ENCODE assay signal across 1 cellular context in the genomic region with DNA sequence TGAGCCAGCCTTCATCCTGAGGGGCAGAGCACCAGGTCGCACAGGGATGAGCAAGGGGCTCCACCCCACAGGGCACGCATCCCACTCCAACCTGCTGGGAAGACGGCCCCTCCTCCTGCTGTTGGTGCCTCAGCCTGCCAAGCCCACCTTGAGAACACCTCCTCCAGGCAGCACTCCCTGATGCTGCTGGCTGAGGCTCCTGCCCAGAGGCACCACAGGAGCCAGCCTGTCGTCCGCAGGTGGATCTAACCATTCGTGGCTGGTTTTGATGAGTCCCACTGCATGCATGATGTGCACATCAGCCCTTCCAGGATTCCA.
TF ChIP-seq lines count a peak whose summit lies in the region.

No MANE protein-coding gene starts in this region.

TF ChIP-seq in GM12878, 131 proteins besides CTCF, POLR2A, EP300 and RAD21:
- TF ChIP-seq ZBTB40 (IDR thresholded peaks at IDR 0.05; ENCODE audit: borderline replicate concordance) (no peak), SPI1 (IDR thresholded peaks at IDR 0.05; ENCODE audit: borderline replicate concordance, insufficient read depth, low read depth, low read length) (no peak), CHD1 (IDR thresholded peaks at IDR 0.05; ENCODE audit: low read depth, low read length) (no peak), IRF5 (IDR thresholded peaks at IDR 0.05; ENCODE audit: borderline replicate concordance) (no peak), MTA2 (IDR thresholded peaks at IDR 0.05; ENCODE audit: low read depth) (no peak), POU2F2 (IDR thresholded peaks at IDR 0.05; ENCODE audit: borderline replicate concordance, low read depth, low read length) (no peak), RUNX3 (IDR thresholded peaks at IDR 0.05; ENCODE audit: low read length) (no peak), CHD2 (IDR thresholded peaks at IDR 0.05; ENCODE audit: borderline replicate concordance, low read depth, low read length) (no peak), TCF7 (IDR thresholded peaks at IDR 0.05; ENCODE audit: borderline replicate concordance) (no peak), RB1 (IDR thresholded peaks at IDR 0.05; ENCODE audit: borderline replicate concordance) (no peak), NR2C1 (IDR thresholded peaks at IDR 0.05) (no peak)
- TF ChIP-seq, protein P1, sequence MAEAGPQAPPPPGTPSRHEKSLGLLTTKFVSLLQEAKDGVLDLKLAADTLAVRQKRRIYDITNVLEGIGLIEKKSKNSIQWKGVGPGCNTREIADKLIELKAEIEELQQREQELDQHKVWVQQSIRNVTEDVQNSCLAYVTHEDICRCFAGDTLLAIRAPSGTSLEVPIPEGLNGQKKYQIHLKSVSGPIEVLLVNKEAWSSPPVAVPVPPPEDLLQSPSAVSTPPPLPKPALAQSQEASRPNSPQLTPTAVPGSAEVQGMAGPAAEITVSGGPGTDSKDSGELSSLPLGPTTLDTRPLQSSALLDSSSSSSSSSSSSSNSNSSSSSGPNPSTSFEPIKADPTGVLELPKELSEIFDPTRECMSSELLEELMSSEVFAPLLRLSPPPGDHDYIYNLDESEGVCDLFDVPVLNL (IDR thresholded peaks at IDR 0.05; ENCODE audit: low read depth, low read length) = no peak
